In genomic region chr7:20407585-20408466, GRCh38 we compare ENCODE assay signal across 9 cellular contexts.
DNase-seq lines count a peak whose midpoint lies in the region; ATAC-seq lines count a peak whose summit lies in the region.
"Had no signal": no experiment of that assay in that cellular context is flagged by ENCODE, and none has a peak within 500 bp of the region (broad histone marks: within the 10 kb centered on the region; RNA-seq: fewer than 3 reads in every experiment).

No MANE protein-coding gene starts in this region.

- H3K36me3 ChIP-seq in HAP-1 (replicated peaks) (no peaks in the 10 kb centered on the region), skeletal muscle satellite cell (ENCODE audit: insufficient read depth, low read length) (no peaks in the 10 kb centered on the region)

- H3K4me1 Mint-ChIP-seq in stimulated activated effector memory CD8-positive, alpha-beta T cell treated with anti-CD3 and anti-CD28 coated beads, Interleukin-12 subunit alpha, Interleukin-12 subunit beta, amount 100 ng/mL, for 72 hours, result no peaks in the 10 kb centered on the region

- H3K4me1 ChIP-seq in HAP-1, result peaks cover 9% of the 10 kb centered on the region
- H3K4me1 ChIP-seq in skeletal muscle satellite cell (ENCODE audit: control insufficient read depth, insufficient read depth, low read length), result peaks cover 17% of the 10 kb centered on the region

- H3K9ac ChIP-seq in skeletal muscle satellite cell (ENCODE audit: low read depth, low read length), result no peak overlapping the region

- no peaks in the 10 kb centered on the region for H3K9me3 Mint-ChIP-seq in stimulated activated effector memory CD8-positive, alpha-beta T cell treated with anti-CD3 and anti-CD28 coated beads, Interleukin-12 subunit alpha, Interleukin-12 subunit beta, amount 100 ng/mL, for 72 hours

- H3K36me3 Mint-ChIP-seq in stimulated activated effector memory CD8-positive, alpha-beta T cell treated with anti-CD3 and anti-CD28 coated beads, Interleukin-12 subunit alpha, Interleukin-12 subunit beta, amount 100 ng/mL, for 72 hours, result no peaks in the 10 kb centered on the region

- no peak overlapping the region for H3K4me3 Mint-ChIP-seq in stimulated activated effector memory CD8-positive, alpha-beta T cell treated with anti-CD3 and anti-CD28 coated beads, Interleukin-12 subunit alpha, Interleukin-12 subunit beta, amount 100 ng/mL, for 72 hours

- peak overlapping the region; percentile 22 for H3K4me2 ChIP-seq in skeletal muscle satellite cell (ENCODE audit: low read length)

- in situ Hi-C loops in HAP-1 (cut with MboI; ENCODE audit: low sequenced_read_pairs), result no loop called here

- H3K27me3 ChIP-seq in HAP-1 (ENCODE audit: low read depth), result no peaks in the 10 kb centered on the region
- H3K27me3 ChIP-seq in skeletal muscle satellite cell (ENCODE audit: control insufficient read depth, insufficient read depth, low read length), result no peaks in the 10 kb centered on the region

- H3K9me3 ChIP-seq in HAP-1 (no peaks in the 10 kb centered on the region), skeletal muscle satellite cell (replicated peaks; ENCODE audit: low read length) (no peaks in the 10 kb centered on the region)

- no peak overlapping the region for H3K4me3 ChIP-seq in HAP-1
- H3K4me3 ChIP-seq in skeletal muscle satellite cell (ENCODE audit: low read length), result no peak overlapping the region

- ATAC-seq in stimulated activated effector memory CD8-positive, alpha-beta T cell treated with anti-CD3 and anti-CD28 coated beads, Interleukin-12 subunit alpha, Interleukin-12 subunit beta, amount 100 ng/mL, for 72 hours, result no peak
- ATAC-seq in HG02870 (IDR thresholded peaks at IDR 0.05; ENCODE audit: unreplicated experiment), result no peak

- no peak overlapping the region for H3K27ac Mint-ChIP-seq in stimulated activated effector memory CD8-positive, alpha-beta T cell treated with anti-CD3 and anti-CD28 coated beads, Interleukin-12 subunit alpha, Interleukin-12 subunit beta, amount 100 ng/mL, for 72 hours

- DNase-seq in HAP-1 (ENCODE audit: low spot score in 2 of 2), result peak; percentile 58 to 67
- peak; percentile 60 for DNase-seq in NCI-H774 (lab: John Stamatoyannopoulos, UW)
- DNase-seq in fibroblast of the conjunctiva (ENCODE audit: low read depth), result peak; percentile 43
- DNase-seq in glomerular visceral epithelial cell (ENCODE audit: extremely low spot score), result no peak
- DNase-seq in stimulated activated effector memory CD8-positive, alpha-beta T cell treated with anti-CD3 and anti-CD28 coated beads, Interleukin-12 subunit alpha, Interleukin-12 subunit beta, amount 100 ng/mL, for 72 hours (ENCODE audit: low spot score in 2 of 2), result no peak
- no peak for DNase-seq in hippocampal formation (lab: John Stamatoyannopoulos, UW)
- DNase-seq: NCI-H1694 had no signal

Comparison
In these comparisons a context has a peak if more than half of its experiments do, and no peak if none do; other contexts are left out.
1. DNase-seq: peak in HAP-1 (2 of 2), NCI-H774 (single experiment) and fibroblast of the conjunctiva (single experiment); none in glomerular visceral epithelial cell (single experiment), stimulated activated effector memory CD8-positive, alpha-beta T cell treated with anti-CD3 and anti-CD28 coated beads, Interleukin-12 subunit alpha, Interleukin-12 subunit beta, amount 100 ng/mL, for 72 hours (0 of 2) and hippocampal formation (0 of 2).